10 cellular contexts compared by ENCODE assay signal in genomic region chr12:116717466-116718457, GRCh38. TPM values are rescaled to one million over a fixed set of nuclear protein-coding genes. Genes with fewer than 3 reads are reported as not detected.
DNase-seq lines count a peak whose midpoint lies in the region; ATAC-seq and TF ChIP-seq lines count a peak whose summit lies in the region.
"Had no signal": no experiment of that assay in that cellular context is flagged by ENCODE, and none has a peak within 500 bp of the region (broad histone marks: within the 10 kb centered on the region; RNA-seq: fewer than 3 reads in every experiment).

No MANE protein-coding gene starts in this region.

- H3K79me2 ChIP-seq in mesendoderm (ENCODE audit: control insufficient read depth, insufficient read depth, low read length): no peaks in the 10 kb centered on the region

- H4K5ac ChIP-seq in mesendoderm (ENCODE audit: low read length): no peak overlapping the region

- H3K4me1 ChIP-seq in mesendoderm (ENCODE audit: control insufficient read depth, low read depth, low read length): peaks cover 2% of the 10 kb centered on the region
- H3K4me1 ChIP-seq in tibial artery: peaks cover 0 to 3% (median 0%) of the 10 kb centered on the region in 4 donors

- intact Hi-C loops in tibial artery (cut with DNase I; ENCODE audit: low total_unique reads): no loop called here

- H3K27me3 ChIP-seq in mesendoderm (ENCODE audit: insufficient read depth, low read length, poor library complexity) (no peaks in the 10 kb centered on the region), tibial artery (no peaks in the 10 kb centered on the region)

- no peak overlapping the region for H3K18ac ChIP-seq in mesendoderm (ENCODE audit: low read length)

- H3K36me3 ChIP-seq in mesendoderm (ENCODE audit: control insufficient read depth, insufficient read depth, low read length): peaks cover 1% of the 10 kb centered on the region
- H3K36me3 ChIP-seq in tibial artery: peaks cover 17 to 60% (median 23%) of the 10 kb centered on the region in 3 donors

- no peak overlapping the region for H3K4ac ChIP-seq in mesendoderm (ENCODE audit: low read depth, low read length)

- H4K8ac ChIP-seq in mesendoderm (ENCODE audit: low read depth, low read length): no peak overlapping the region

- H2BK5ac ChIP-seq in mesendoderm (ENCODE audit: low read length): no peak overlapping the region

- H3K9me3 ChIP-seq in tibial artery: no peaks in the 10 kb centered on the region

- ATAC-seq in HG02938 (IDR thresholded peaks at IDR 0.05; ENCODE audit: unreplicated experiment) (no peak), HG02571 (IDR thresholded peaks at IDR 0.05; ENCODE audit: unreplicated experiment) (no peak)
- ATAC-seq: natural killer cell; stimulated activated naive B cell treated with anti-CD40 and anti-IgM and Interleukin-4, amounts not matched to agents 10 μg/mL and 1 μg/mL and 100 μg/mL, for 72 hours had no signal

- H3K79me1 ChIP-seq in mesendoderm (ENCODE audit: low read length): peaks cover 2% of the 10 kb centered on the region

- no CpG with 5 or more reads among the region's 27 CpGs for WGBS in mesendoderm (ENCODE audit: extremely low coverage, insufficient coverage, low lambda C conversion rate)

- H3K4me3 ChIP-seq in mesendoderm (ENCODE audit: low read length): no peak overlapping the region
- no peak overlapping the region for H3K4me3 ChIP-seq in tibial artery

- peak; percentile 15 for DNase-seq in NCI-H69 (lab: John Stamatoyannopoulos, UW)
- DNase-seq in epidermal melanocyte (ENCODE audit: insufficient read length, low spot score): peak; percentile 58
- peak; percentile 39 for DNase-seq in mesendoderm
- peak; percentile 76 to 78 for DNase-seq in tibial artery
- no peak for DNase-seq in activated effector memory CD4-positive, alpha-beta T cell treated with anti-CD3 and anti-CD28 coated beads, Interleukin-2, amount 50 U/mL, for 16 hours
- DNase-seq: activated CD8-positive, alpha-beta memory T cell treated with anti-CD3 and anti-CD28 coated beads for 24 hours; natural killer cell; stimulated activated naive B cell treated with anti-CD40 and anti-IgM and Interleukin-4, amounts not matched to agents 10 μg/mL and 1 μg/mL and 100 μg/mL, for 72 hours had no signal

- H3K4me2 ChIP-seq in mesendoderm (ENCODE audit: low read length): no peak overlapping the region

- no peak overlapping the region for H3K27ac ChIP-seq in mesendoderm (ENCODE audit: low read depth, low read length)
- H3K27ac ChIP-seq in tibial artery: no peak overlapping the region

- H2AK5ac ChIP-seq in mesendoderm (ENCODE audit: low read length): no peak overlapping the region

- no peak overlapping the region for H2BK120ac ChIP-seq in mesendoderm (ENCODE audit: low read depth, low read length)

- no peak overlapping the region for H3K9ac ChIP-seq in mesendoderm (ENCODE audit: low read length)

- H3K56ac ChIP-seq in mesendoderm (ENCODE audit: low read length): no peak overlapping the region

- no peak overlapping the region for H2BK15ac ChIP-seq in mesendoderm (replicated peaks; ENCODE audit: low read depth)

- H3K23ac ChIP-seq in mesendoderm (ENCODE audit: low read length): no peak overlapping the region

- TF ChIP-seq CTCF in tibial artery (IDR thresholded peaks at IDR 0.05): no peak

RNA-seq across cellular contexts. Expression of gene SPRING1, which starts 20.1 kb away (rescaled TPM):
- polyA plus RNA-seq in mesendoderm (2013, experiment 1 of 2): 23.4 TPM
- polyA plus RNA-seq in mesendoderm (2013, experiment 2 of 2): 22.5 TPM

RNA-seq across cellular contexts. Expression of gene RNFT2, which starts 20.4 kb away (rescaled TPM):
- 8.2 TPM for polyA plus RNA-seq in mesendoderm (2013, experiment 1 of 2)
- 9.1 TPM for polyA plus RNA-seq in mesendoderm (2013, experiment 2 of 2)
